In genomic region chr3:16534914-16535301, GRCh38 we compare ENCODE assay signal across 33 cellular contexts. TPM values are rescaled to one million over a fixed set of nuclear protein-coding genes. Genes with fewer than 3 reads are reported as not detected.
A peak's percentile ranks its signal among the peaks of the same experiment; 100 is the strongest.
DNase-seq lines count a peak whose midpoint lies in the region; FAIRE-seq and TF ChIP-seq lines count a peak whose summit lies in the region.
"Had no signal": no experiment of that assay in that cellular context is flagged by ENCODE, and none has a peak within 500 bp of the region (broad histone marks: within the 10 kb centered on the region; RNA-seq: fewer than 3 reads in every experiment).

No MANE protein-coding gene starts in this region.

- H3K4me2 ChIP-seq in H9 (ENCODE audit: insufficient read depth, insufficient read length, low read length) (no peak overlapping the region), H1 (ENCODE audit: insufficient read depth in 1 of 2, low read depth in 2 of 2, low read length in 2 of 2) (no peak overlapping the region)

- H4K5ac ChIP-seq in H9 (ENCODE audit: insufficient read length, low read depth, low read length) (no peak overlapping the region), H1 (ENCODE audit: insufficient read length, low read depth, low read length) (no peak overlapping the region)

- no peaks in the 10 kb centered on the region; a peak in 1 of 7 replicates for H3K36me3 Mint-ChIP-seq in H9 (ENCODE audit: insufficient read depth in 1 of 3, low read depth in 3 of 3)
- H3K36me3 Mint-ChIP-seq: naive thymus-derived CD4-positive, alpha-beta T cell had no signal

- TF ChIP-seq CTCF in H9 (conservative IDR thresholded peaks at IDR 0.05), result no peak
- TF ChIP-seq CTCF in H1 (IDR thresholded peaks at IDR 0.05; ENCODE audit: control extremely low read depth in 1 of 3, insufficient read depth in 1 of 3, low read depth in 1 of 3, low read length in 3 of 3), result no peak

- H3K4me3 Mint-ChIP-seq in H9, result no peak overlapping the region
- H3K4me3 Mint-ChIP-seq: activated CD8-positive, alpha-beta T cell treated with anti-CD3 and anti-CD28 coated beads for 36 hours; activated naive CD4-positive, alpha-beta T cell treated with anti-CD3 and anti-CD28 coated beads for 36 hours; activated T-helper 1 cell treated with anti-CD3 and anti-CD28 coated beads, Interleukin-12 subunit alpha, Interleukin-12 subunit beta, Interleukin-2, Interleukin-4 antibody, amounts not matched to agents 30 ng/mL and 10 ng/mL and 1 ng/mL, durations not matched to agents 14 hours and 24 hours and 36 hours; naive thymus-derived CD4-positive, alpha-beta T cell; T-helper 2 cell treated with Interferon-gamma antibody and Interleukin-4, amounts not matched to agents 5 μg/mL and 100 μg/mL, for 36 hours had no signal

- H3K23me2 ChIP-seq in H9 (ENCODE audit: insufficient read length, low read depth, low read length, poor library complexity, severe bottlenecking) (no peaks in the 10 kb centered on the region), H1 (ENCODE audit: low read depth, low read length) (no peaks in the 10 kb centered on the region; the same call in 1 of the 2 replicates)

- no peak overlapping the region for H2BK5ac ChIP-seq in H9 (ENCODE audit: insufficient read length, low read length)
- H2BK5ac ChIP-seq in H1 (ENCODE audit: low read depth, low read length), result no peak overlapping the region; the same call in 1 of the 2 replicates

- H3K14ac ChIP-seq in H9 (ENCODE audit: insufficient read depth, low read length) (no peak overlapping the region), H1 (ENCODE audit: insufficient read length) (no peak overlapping the region)

- H3K23ac ChIP-seq in H9 (ENCODE audit: insufficient read length, low read depth, low read length), result no peak overlapping the region
- H3K23ac ChIP-seq in H1 (ENCODE audit: insufficient read length), result no peak overlapping the region

- H2BK12ac ChIP-seq in H9 (ENCODE audit: insufficient read length, low read depth, low read length) (no peak overlapping the region), H1 (ENCODE audit: low read depth, low read length) (no peak overlapping the region)

- H3T11ph ChIP-seq in H9 (ENCODE audit: low read length), result no peak overlapping the region

- H3K27me3 Mint-ChIP-seq in H9 (ENCODE audit: low read depth), result peaks cover 11% of the 10 kb centered on the region; the same call in 1 of the 2 replicates

- no peaks in the 10 kb centered on the region for H3K79me1 ChIP-seq in H9 (ENCODE audit: insufficient read depth, low read depth, low read length, poor library complexity, severe bottlenecking)
- H3K79me1 ChIP-seq in H1 (ENCODE audit: low read depth, low read length), result no peaks in the 10 kb centered on the region

- H2BK15ac ChIP-seq in H9 (ENCODE audit: low read depth, low read length), result no peak overlapping the region
- H2BK15ac ChIP-seq in H1 (ENCODE audit: low read length), result no peak overlapping the region

- H3K9ac ChIP-seq in H9 (ENCODE audit: extremely low read depth, insufficient read length, low read length) (no peak overlapping the region), H1 (replicated peaks in 1 of 4; ENCODE audit: extremely low read depth in 1 of 4, low read depth in 3 of 4, low read length in 3 of 4) (no peak overlapping the region)

- H3K36me3 ChIP-seq in H1 (ENCODE audit: control insufficient read depth in 2 of 4, insufficient read depth in 4 of 4, low read length in 3 of 4), result no peaks in the 10 kb centered on the region; a peak in 1 of 8 replicates
- H3K36me3 ChIP-seq: heart right ventricle, Peyer's patch, prostate gland, stomach, uterus had no signal

- H3K4ac ChIP-seq in H9 (ENCODE audit: low read depth, low read length), result no peak overlapping the region
- H3K4ac ChIP-seq in H1 (replicated peaks; ENCODE audit: insufficient read length, low read depth, low read length), result no peak overlapping the region

- H3K9me3 ChIP-seq in H9 (ENCODE audit: control insufficient read depth, low read depth, low read length) (no peaks in the 10 kb centered on the region), H1 (ENCODE audit: insufficient read depth in 2 of 2, low read depth in 1 of 2, low read length in 1 of 2) (no peaks in the 10 kb centered on the region)
- H3K9me3 ChIP-seq: body of pancreas, heart right ventricle, Peyer's patch, prostate gland, stomach, uterus had no signal

- DNase-seq in NCI-H2029 (lab: John Stamatoyannopoulos, UW) (peak; percentile 18), NCI-H2029 treated with DMSO at 0.1 percent for 48 hours (lab: John Stamatoyannopoulos, UW) (no peak), H9 (no peak), NCI-H345 (lab: John Stamatoyannopoulos, UW) (peak; percentile 1), H1 (ENCODE audit: low read depth in 1 of 2, low spot score in 2 of 2) (no peak), NCI-H128 (lab: John Stamatoyannopoulos, UW; ENCODE audit: unreplicated experiment) (no peak), activated gamma-delta T cell treated with Interleukin-2 at 50 U/mL for 16 hours (no peak), SKM-1 treated with dmso at 0.1 percent for 144 hours (lab: John Stamatoyannopoulos, UW; ENCODE audit: unreplicated experiment) (no peak)
- DNase-seq: activated CD8-positive, alpha-beta memory T cell treated with anti-CD3 and anti-CD28 coated beads, Interleukin-2, amount 50 U/mL, for 48 hours; activated CD8-positive, alpha-beta T cell treated with anti-CD3 and anti-CD28 coated beads for 36 hours; activated naive CD4-positive, alpha-beta T cell treated with anti-CD3 and anti-CD28 coated beads for 36 hours; body of pancreas; cerebellar nuclear complex; dermis blood vessel endothelial cell; EL; foreskin fibroblast; heart right ventricle; IMR-90; MV-4-11; naive thymus-derived CD4-positive, alpha-beta T cell; NCI-H187 treated with DMSO at 0.1 percent for 48 hours; NCI-H510A; occipital lobe; Peyer's patch; SIG-M5; stimulated activated CD4-positive, alpha-beta T cell treated with anti-CD3 and anti-CD28 coated beads, Interleukin-2, amount 100 ng/mL, for 48 hours; stomach; uterus had no signal

- H3K4me1 ChIP-seq in H9 (ENCODE audit: insufficient read depth, low read length) (peaks cover 11% of the 10 kb centered on the region; the same call in 1 of the 2 replicates), H1 (replicated peaks in 1 of 4; ENCODE audit: control insufficient read depth in 3 of 4, insufficient read depth in 4 of 4, low read length in 3 of 4) (peaks cover 0 to 14% (median 5%) of the 10 kb centered on the region in 4 experiments; a peak in 4 of 7 replicates)
- H3K4me1 ChIP-seq: body of pancreas, Peyer's patch, prostate gland, stomach, uterus had no signal

- no peak overlapping the region for H2AK5ac ChIP-seq in H9 (ENCODE audit: insufficient read length, low read length)
- no peak overlapping the region for H2AK5ac ChIP-seq in H1 (ENCODE audit: low read depth, low read length)

- H3K56ac ChIP-seq in H9 (ENCODE audit: insufficient read length, low read depth, low read length) (no peak overlapping the region), H1 (replicated peaks; ENCODE audit: insufficient read length, low read depth, low read length) (no peak overlapping the region)

- H3K18ac ChIP-seq in H9 (ENCODE audit: insufficient read length, low read depth, low read length), result no peak overlapping the region
- H3K18ac ChIP-seq in H1 (ENCODE audit: extremely low read depth, low read length), result no peak overlapping the region; the same call in 1 of the 2 replicates

- no peak overlapping the region for H4K8ac ChIP-seq in H9 (replicated peaks; ENCODE audit: insufficient read length, low read depth, low read length)
- H4K8ac ChIP-seq in H1 (ENCODE audit: extremely low read depth, insufficient read depth, low read length), result no peak overlapping the region

- WGBS in H9 (ENCODE audit: extremely low coverage, insufficient read length, low lambda C conversion rate), result no CpG with 5 or more reads among the region's 2 CpGs
- WGBS in H1 (ENCODE audit: extremely low coverage in 1 of 2, insufficient coverage in 1 of 2, insufficient read length in 1 of 2, insufficient replicate concordance in 2 of 2, low coverage in 1 of 2, low lambda C conversion rate in 2 of 2, missing lambda C conversion rate in 1 of 2), 2 experiments, result 89% methylated on average over 2 of the region's 2 CpGs; no CpG with 5 or more reads in 1 of the 2 experiments

- no peak for TF ChIP-seq EP300 in H1 (IDR thresholded peaks at IDR 0.05; ENCODE audit: borderline replicate concordance in 1 of 2, low read depth in 2 of 2, low read length in 2 of 2)

- no peak overlapping the region for H3K4me3 ChIP-seq in H1 (ENCODE audit: extremely low read depth in 1 of 4, insufficient read depth in 2 of 4, low read depth in 3 of 4, low read length in 4 of 4)
- H3K4me3 ChIP-seq: body of pancreas, Peyer's patch, prostate gland, stomach, uterus had no signal

- peak overlapping the region in 2 of 3 experiments; percentile 71 to 88; a peak in 3 of 7 replicates for H3K27ac Mint-ChIP-seq in H9
- H3K27ac Mint-ChIP-seq: activated CD8-positive, alpha-beta T cell treated with anti-CD3 and anti-CD28 coated beads for 36 hours; activated T-helper 1 cell treated with anti-CD3 and anti-CD28 coated beads, Interleukin-12 subunit alpha, Interleukin-12 subunit beta, Interleukin-2, Interleukin-4 antibody, amounts not matched to agents 30 ng/mL and 10 ng/mL and 1 ng/mL, durations not matched to agents 14 hours and 24 hours and 36 hours; T-helper 2 cell treated with Interferon-gamma antibody and Interleukin-4, amounts not matched to agents 5 μg/mL and 100 μg/mL, for 36 hours had no signal

- CTCF ChIA-PET in H1 (lab: Charles Lee; ENCODE audit: partially characterized antibody), result interaction anchor here (0.8 to 4.4 kb wide), 3 partner anchors 168 to 244 kb away, joined by 3 to 12 read pairs (median 3); no protein-coding TSS in a partner anchor

- no peak overlapping the region for H2BK120ac ChIP-seq in H9 (ENCODE audit: low read depth, low read length, poor library complexity, severe bottlenecking)
- peak overlapping the region; percentile 63 for H2BK120ac ChIP-seq in H1 (replicated peaks; ENCODE audit: low read depth, low read length)

- no peak for TF ChIP-seq POLR2A in H1 (IDR thresholded peaks at IDR 0.05; ENCODE audit: control extremely low read depth in 1 of 2, low read depth in 2 of 2, low read length in 2 of 2)

- H4K91ac ChIP-seq in H9 (ENCODE audit: insufficient read length, low read depth, low read length) (no peak overlapping the region), H1 (replicated peaks; ENCODE audit: insufficient read length, low read length) (no peak overlapping the region)

- H3K79me2 ChIP-seq in H9 (ENCODE audit: insufficient read depth, low read length) (no peaks in the 10 kb centered on the region), H1 (ENCODE audit: control insufficient read depth in 1 of 2, insufficient read depth in 2 of 2, low read length in 2 of 2) (no peaks in the 10 kb centered on the region)

- H3K27me3 ChIP-seq in H9 (ENCODE audit: insufficient read depth, low read length), result peaks cover 2% of the 10 kb centered on the region; the same call in 1 of the 2 replicates
- no peaks in the 10 kb centered on the region for H3K27me3 ChIP-seq in H1 (replicated peaks in 1 of 4; ENCODE audit: control insufficient read depth in 3 of 4, extremely low read depth in 1 of 4, insufficient read depth in 3 of 4, low read length in 3 of 4)
- H3K27me3 ChIP-seq: body of pancreas, heart right ventricle, Peyer's patch, stomach, uterus had no signal

- no peaks in the 10 kb centered on the region for H4K20me1 ChIP-seq in H9 (ENCODE audit: control insufficient read depth, insufficient read depth, insufficient read length)
- no peaks in the 10 kb centered on the region for H4K20me1 ChIP-seq in H1 (replicated peaks in 1 of 2; ENCODE audit: control insufficient read depth in 1 of 2, insufficient read depth in 2 of 2, low read length in 2 of 2)

- H2BK20ac ChIP-seq in H9 (ENCODE audit: low read depth, low read length, poor library complexity, severe bottlenecking), result no peak overlapping the region
- 0 out of 2 replicates have a peak overlapping the region, but pooled peaks have one; percentile 23 for H2BK20ac ChIP-seq in H1 (ENCODE audit: low read length)

- H3K27ac ChIP-seq in H9 (ENCODE audit: insufficient read length, low read depth, low read length) (no peak overlapping the region), H1 (ENCODE audit: low read depth, low read length) (no peak overlapping the region)
- H3K27ac ChIP-seq: body of pancreas, heart right ventricle, Peyer's patch, prostate gland, stomach, uterus had no signal

- POLR2A ChIA-PET in H1 (lab: Charles Lee; ENCODE audit: partially characterized antibody), result no interaction called here

- no peak overlapping the region for H2AFZ ChIP-seq in H9 (ENCODE audit: low read length)
- no peak overlapping the region for H2AFZ ChIP-seq in H1 (ENCODE audit: low read length)

- peaks cover 32 to 37% of the 10 kb centered on the region in 2 experiments for H3K4me1 Mint-ChIP-seq in H9

- no peaks in the 10 kb centered on the region for H3K9me3 Mint-ChIP-seq in H9
- H3K9me3 Mint-ChIP-seq: activated CD8-positive, alpha-beta T cell treated with anti-CD3 and anti-CD28 coated beads for 36 hours; activated naive CD4-positive, alpha-beta T cell treated with anti-CD3 and anti-CD28 coated beads for 36 hours; activated T-helper 1 cell treated with anti-CD3 and anti-CD28 coated beads, Interleukin-12 subunit alpha, Interleukin-12 subunit beta, Interleukin-2, Interleukin-4 antibody, amounts not matched to agents 30 ng/mL and 10 ng/mL and 1 ng/mL, durations not matched to agents 14 hours and 24 hours and 36 hours; T-helper 2 cell treated with Interferon-gamma antibody and Interleukin-4, amounts not matched to agents 5 μg/mL and 100 μg/mL, for 36 hours had no signal

- FAIRE-seq in H1 (lab: Jason Lieb, UNC), result no peak
- FAIRE-seq: A204.1, keratinocyte had no signal

- no peak for TF ChIP-seq RAD21 in H1 (IDR thresholded peaks at IDR 0.05 in 1 of 2, conservative IDR thresholded peaks at IDR 0.05 in 1 of 2; ENCODE audit: low read depth in 2 of 2, low read length in 2 of 2)

RNA-seq across cellular contexts. Expression of gene RFTN1, which starts 21.4 kb away (rescaled TPM):
- 2.2 and 2.5 TPM in 2 replicates for total RNA-seq in H9 (2021)
- 4.9 and 6.7 TPM in 2 replicates for total RNA-seq in H1 (2021; fragmentation: NEBNext Ultra II Directional; extraction: Animal tissue kit (Norgen Biotek cat#: 25700))
- 4.6 and 7.5 TPM in 2 replicates for polyA plus RNA-seq in H1 (2011; rRNA removed)
- 5.5 TPM for polyA plus RNA-seq in H1 (2011; cell fraction: cytosol; rRNA removed)
- 6.8 TPM for polyA plus RNA-seq in H1 (2011; cell fraction: nucleus; rRNA removed)
- polyA plus RNA-seq in H1 (2012, experiment 1 of 2), result 3.2 to 4.3 TPM (median 4.0 TPM) in 4 replicates
- 2.0 TPM for polyA plus RNA-seq in H1 (2012, experiment 2 of 2)
- polyA plus RNA-seq in H1 (2013, experiment 1 of 2), result 5.8 TPM
- 4.9 TPM for polyA plus RNA-seq in H1 (2013, experiment 2 of 2)
- polyA minus RNA-seq in H1 (2011; rRNA and poly(A)+ RNA removed), result 4.3 and 4.7 TPM in 2 replicates
- 3.1 TPM for polyA minus RNA-seq in H1 (2011; cell fraction: cytosol; rRNA and poly(A)+ RNA removed)
- 5.8 TPM for polyA minus RNA-seq in H1 (2011; cell fraction: nucleus; rRNA and poly(A)+ RNA removed)

Comparison
In these comparisons a context has a peak if more than half of its experiments do, and no peak if none do; other contexts are left out.
1. DNase-seq: peak in NCI-H2029 (single experiment) and NCI-H345 (single experiment); none in NCI-H2029 treated with DMSO at 0.1 percent for 48 hours (single experiment), H9 (single experiment), H1 (0 of 2), NCI-H128 (single experiment), activated gamma-delta T cell treated with Interleukin-2 at 50 U/mL for 16 hours (single experiment) and SKM-1 treated with dmso at 0.1 percent for 144 hours (single experiment).